28 cellular contexts compared by ENCODE assay signal in genomic region chr1:36143424-36143823, GRCh38. TPM values are rescaled to one million over a fixed set of nuclear protein-coding genes. Genes with fewer than 3 reads are reported as not detected.
DNase-seq lines count a peak whose midpoint lies in the region; ATAC-seq lines count a peak whose summit lies in the region.
"Had no signal": no experiment of that assay in that cellular context is flagged by ENCODE, and none has a peak within 500 bp of the region (broad histone marks: within the 10 kb centered on the region; RNA-seq: fewer than 3 reads in every experiment).

No MANE protein-coding gene starts in this region.

- H3K27ac Mint-ChIP-seq in activated T-cell treated with anti-CD3 and anti-CD28 coated beads, Interleukin-2, amount 50 U/mL, for 24 hours = peak overlapping the region; percentile 60
- peak overlapping the region; percentile 68 for H3K27ac Mint-ChIP-seq in activated T-helper 2 cell treated with anti-CD3 and anti-CD28 coated beads, Interferon-gamma antibody, Interleukin-2, Interleukin-4, amounts not matched to agents 10 μg/mL and 5 μg/mL and 100 μg/mL, durations not matched to agents 14 hours and 24 hours and 36 hours
- peak overlapping the region in 3 of 7 donors; percentile 8 to 63 (median 14) for H3K27ac Mint-ChIP-seq in CD4-positive, alpha-beta memory T cell
- H3K27ac Mint-ChIP-seq: stimulated activated naive B cell treated with anti-CD40 and anti-IgM and Interleukin-4, amounts not matched to agents 10 μg/mL and 1 μg/mL and 100 μg/mL, for 72 hours had no signal

- no peak overlapping the region for H3K4me3 ChIP-seq in CD4-positive, alpha-beta memory T cell (ENCODE audit: low read length in 2 of 2)
- H3K4me3 ChIP-seq: HAP-1, SK-N-MC, testis, uterus had no signal

- H3K4me1 Mint-ChIP-seq in activated T-cell treated with anti-CD3 and anti-CD28 coated beads, Interleukin-2, amount 50 U/mL, for 24 hours (ENCODE audit: low read depth) = peaks cover 58% of the 10 kb centered on the region
- H3K4me1 Mint-ChIP-seq in activated T-helper 2 cell treated with anti-CD3 and anti-CD28 coated beads, Interferon-gamma antibody, Interleukin-2, Interleukin-4, amounts not matched to agents 10 μg/mL and 5 μg/mL and 100 μg/mL, durations not matched to agents 14 hours and 24 hours and 36 hours (ENCODE audit: low read depth) = peaks cover 37% of the 10 kb centered on the region
- H3K4me1 Mint-ChIP-seq in CD4-positive, alpha-beta memory T cell = peaks cover 28 to 62% (median 35%) of the 10 kb centered on the region in 4 donors

- peaks cover 25% of the 10 kb centered on the region for H3K4me1 ChIP-seq in CD4-positive, alpha-beta memory T cell (ENCODE audit: insufficient read depth, low read length)
- H3K4me1 ChIP-seq: HAP-1 had no signal

- CTCF ChIA-PET in CD4-positive, alpha-beta memory T cell (lab: Charles Lee; ENCODE audit: partially characterized antibody) = interaction anchor here (0.6 kb wide), 1 partner anchor 1884 kb away, joined by 4 read pairs; no protein-coding TSS in a partner anchor

- peak; percentile 48 for ATAC-seq in GM19324 (IDR thresholded peaks at IDR 0.05; ENCODE audit: low FRiP score, unreplicated experiment)
- no peak for ATAC-seq in GM19397 (IDR thresholded peaks at IDR 0.05; ENCODE audit: unreplicated experiment)
- ATAC-seq: left lobe of liver; sciatic nerve; stimulated activated naive B cell treated with anti-CD40 and anti-IgM and Interleukin-4, amounts not matched to agents 10 μg/mL and 1 μg/mL and 100 μg/mL, for 72 hours had no signal

- no peaks in the 10 kb centered on the region for H3K27me3 Mint-ChIP-seq in activated T-cell treated with anti-CD3 and anti-CD28 coated beads, Interleukin-2, amount 50 U/mL, for 24 hours
- no peaks in the 10 kb centered on the region for H3K27me3 Mint-ChIP-seq in activated T-helper 2 cell treated with anti-CD3 and anti-CD28 coated beads, Interferon-gamma antibody, Interleukin-2, Interleukin-4, amounts not matched to agents 10 μg/mL and 5 μg/mL and 100 μg/mL, durations not matched to agents 14 hours and 24 hours and 36 hours (ENCODE audit: low read depth)
- H3K27me3 Mint-ChIP-seq in CD4-positive, alpha-beta memory T cell = no peaks in the 10 kb centered on the region
- H3K27me3 Mint-ChIP-seq: stimulated activated naive B cell treated with anti-CD40 and anti-IgM and Interleukin-4, amounts not matched to agents 10 μg/mL and 1 μg/mL and 100 μg/mL, for 72 hours had no signal

- no peak overlapping the region for H3K4me3 Mint-ChIP-seq in activated T-cell treated with anti-CD3 and anti-CD28 coated beads, Interleukin-2, amount 50 U/mL, for 24 hours
- H3K4me3 Mint-ChIP-seq in activated T-helper 2 cell treated with anti-CD3 and anti-CD28 coated beads, Interferon-gamma antibody, Interleukin-2, Interleukin-4, amounts not matched to agents 10 μg/mL and 5 μg/mL and 100 μg/mL, durations not matched to agents 14 hours and 24 hours and 36 hours (ENCODE audit: low read depth) = no peak overlapping the region
- no peak overlapping the region for H3K4me3 Mint-ChIP-seq in CD4-positive, alpha-beta memory T cell
- H3K4me3 Mint-ChIP-seq: stimulated activated naive B cell treated with anti-CD40 and anti-IgM and Interleukin-4, amounts not matched to agents 10 μg/mL and 1 μg/mL and 100 μg/mL, for 72 hours had no signal

- no peak overlapping the region for H3K27ac ChIP-seq in CD4-positive, alpha-beta memory T cell (ENCODE audit: low read depth, low read length)
- H3K27ac ChIP-seq: brain microvascular endothelial cell, KMS-11, SK-N-MC, testis, uterus had no signal

- POLR2A ChIA-PET in CD4-positive, alpha-beta memory T cell (lab: Charles Lee; ENCODE audit: partially characterized antibody) = no interaction called here

- H3K9me3 ChIP-seq in CD4-positive, alpha-beta memory T cell (ENCODE audit: control insufficient read depth in 1 of 2, low read length in 2 of 2) = no peaks in the 10 kb centered on the region
- H3K9me3 ChIP-seq: HAP-1, testis, uterus had no signal

- peaks cover 12% of the 10 kb centered on the region for H3K36me3 ChIP-seq in CD4-positive, alpha-beta memory T cell (ENCODE audit: insufficient read depth, low read length)
- H3K36me3 ChIP-seq: uterus had no signal

- DNase-seq in activated T-cell treated with anti-CD3 and anti-CD28 coated beads, Interleukin-2, amount 50 U/mL, for 24 hours = no peak
- no peak for DNase-seq in activated T-cell treated with anti-CD3 and anti-CD28 coated beads for 4 hours
- DNase-seq in activated T-helper 2 cell treated with anti-CD3 and anti-CD28 coated beads, Interferon-gamma antibody, Interleukin-2, Interleukin-4, amounts not matched to agents 10 μg/mL and 5 μg/mL and 100 μg/mL, durations not matched to agents 14 hours and 24 hours and 36 hours (ENCODE audit: low spot score) = no peak
- DNase-seq in superior temporal gyrus (ENCODE audit: extremely low spot score) = peak; percentile 6
- DNase-seq in CD4-positive, alpha-beta memory T cell = no peak
- DNase-seq in NCI-H446 (lab: John Stamatoyannopoulos, UW) = no peak
- DNase-seq: activated CD4-positive, CD25-positive, alpha-beta regulatory T cell treated with anti-CD3 and anti-CD28 coated beads, Interleukin-2, amount 50 U/mL, for 72 hours; brain microvascular endothelial cell; COR-L47; DMS53; hippocampal formation; mesenchymal stem cell; NCI-H1436 treated with DMSO at 0.1 percent for 48 hours; NCI-H2107; OCI-M1; stimulated activated CD4-positive, alpha-beta T cell treated with anti-CD3 and anti-CD28 coated beads, Interleukin-4, amount 100 ng/mL, for 4 hours; stimulated activated naive B cell treated with anti-CD40 and anti-IgM and Interleukin-4, amounts not matched to agents 10 μg/mL and 1 μg/mL and 100 μg/mL, for 72 hours; testis; uterus had no signal

- H3K36me3 Mint-ChIP-seq in activated T-cell treated with anti-CD3 and anti-CD28 coated beads, Interleukin-2, amount 50 U/mL, for 24 hours (ENCODE audit: low read depth) = peaks cover 62% of the 10 kb centered on the region
- H3K36me3 Mint-ChIP-seq in activated T-helper 2 cell treated with anti-CD3 and anti-CD28 coated beads, Interferon-gamma antibody, Interleukin-2, Interleukin-4, amounts not matched to agents 10 μg/mL and 5 μg/mL and 100 μg/mL, durations not matched to agents 14 hours and 24 hours and 36 hours (ENCODE audit: low read depth) = peaks cover 49% of the 10 kb centered on the region
- H3K36me3 Mint-ChIP-seq in CD4-positive, alpha-beta memory T cell = peaks cover 8 to 34% of the 10 kb centered on the region in 2 donors

- H3K9me3 Mint-ChIP-seq in activated T-cell treated with anti-CD3 and anti-CD28 coated beads, Interleukin-2, amount 50 U/mL, for 24 hours = no peaks in the 10 kb centered on the region
- H3K9me3 Mint-ChIP-seq in activated T-helper 2 cell treated with anti-CD3 and anti-CD28 coated beads, Interferon-gamma antibody, Interleukin-2, Interleukin-4, amounts not matched to agents 10 μg/mL and 5 μg/mL and 100 μg/mL, durations not matched to agents 14 hours and 24 hours and 36 hours = peaks cover 3% of the 10 kb centered on the region
- no peaks in the 10 kb centered on the region for H3K9me3 Mint-ChIP-seq in CD4-positive, alpha-beta memory T cell
- H3K9me3 Mint-ChIP-seq: stimulated activated naive B cell treated with anti-CD40 and anti-IgM and Interleukin-4, amounts not matched to agents 10 μg/mL and 1 μg/mL and 100 μg/mL, for 72 hours had no signal

- H3K27me3 ChIP-seq in CD4-positive, alpha-beta memory T cell (ENCODE audit: insufficient read depth, low read length) = no peaks in the 10 kb centered on the region
- H3K27me3 ChIP-seq: brain microvascular endothelial cell, testis, uterus had no signal

- intact Hi-C loops in activated T-helper 2 cell treated with anti-CD3 and anti-CD28 coated beads, Interferon-gamma antibody, Interleukin-2, Interleukin-4, amounts not matched to agents 10 μg/mL and 5 μg/mL and 100 μg/mL, durations not matched to agents 14 hours and 24 hours and 36 hours (cut with micrococcal nuclease) = no loop called here
- intact Hi-C loops in CD4-positive, alpha-beta memory T cell (cut with micrococcal nuclease) = no loop called here

RNA-seq across cellular contexts. Expression of gene TRAPPC3, which starts 5.9 kb away (rescaled TPM):
- total RNA-seq in activated T-helper 2 cell treated with anti-CD3 and anti-CD28 coated beads, Interferon-gamma antibody, Interleukin-2, Interleukin-4, amounts not matched to agents 10 μg/mL and 5 μg/mL and 100 μg/mL, durations not matched to agents 14 hours and 24 hours and 36 hours = 68.4 and 71.5 TPM in 2 replicates
- total RNA-seq in CD4-positive, alpha-beta memory T cell = 10 to 100 TPM; 51.8 to 56.4 TPM
- 100 to 1,000 TPM; 107 to 190 TPM for polyA plus RNA-seq in CD4-positive, alpha-beta memory T cell

RNA-seq across cellular contexts. Expression of gene MAP7D1, which starts 12.5 kb away (rescaled TPM):
- 162 and 172 TPM in 2 replicates for total RNA-seq in activated T-helper 2 cell treated with anti-CD3 and anti-CD28 coated beads, Interferon-gamma antibody, Interleukin-2, Interleukin-4, amounts not matched to agents 10 μg/mL and 5 μg/mL and 100 μg/mL, durations not matched to agents 14 hours and 24 hours and 36 hours
- 100 to 1,000 TPM; 221 to 222 TPM for total RNA-seq in CD4-positive, alpha-beta memory T cell
- 10 to 100 TPM in 1 of 2 donors, 1 to 10 TPM in 1; 4.1 to 68.3 TPM for polyA plus RNA-seq in CD4-positive, alpha-beta memory T cell

RNA-seq across cellular contexts. Expression of gene COL8A2, which starts 18.4 kb away (rescaled TPM):
- not detected in 2 replicates for total RNA-seq in activated T-helper 2 cell treated with anti-CD3 and anti-CD28 coated beads, Interferon-gamma antibody, Interleukin-2, Interleukin-4, amounts not matched to agents 10 μg/mL and 5 μg/mL and 100 μg/mL, durations not matched to agents 14 hours and 24 hours and 36 hours
- under 1 TPM; 0.25 to 0.26 TPM for total RNA-seq in CD4-positive, alpha-beta memory T cell
- polyA plus RNA-seq in CD4-positive, alpha-beta memory T cell = not detected
- total RNA-seq: T-helper 1 cell treated with Interleukin-12 subunit alpha and Interleukin-12 subunit beta and Interleukin-4 antibody, amounts not matched to agents 30 ng/mL and 1 ng/mL, for 36 hours had no signal

RNA-seq across cellular contexts. Expression of gene ADPRS, which starts 54.7 kb away (rescaled TPM):
- total RNA-seq in activated T-helper 2 cell treated with anti-CD3 and anti-CD28 coated beads, Interferon-gamma antibody, Interleukin-2, Interleukin-4, amounts not matched to agents 10 μg/mL and 5 μg/mL and 100 μg/mL, durations not matched to agents 14 hours and 24 hours and 36 hours = 33.6 and 35.3 TPM in 2 replicates
- total RNA-seq in CD4-positive, alpha-beta memory T cell = 10 to 100 TPM; 26.7 to 28.6 TPM
- polyA plus RNA-seq in CD4-positive, alpha-beta memory T cell = 10 to 100 TPM; 25.7 to 31.5 TPM

RNA-seq across cellular contexts. Expression of gene TEKT2, which starts 59.5 kb away (rescaled TPM):
- 0.18 and 0.21 TPM in 2 replicates for total RNA-seq in activated T-helper 2 cell treated with anti-CD3 and anti-CD28 coated beads, Interferon-gamma antibody, Interleukin-2, Interleukin-4, amounts not matched to agents 10 μg/mL and 5 μg/mL and 100 μg/mL, durations not matched to agents 14 hours and 24 hours and 36 hours
- total RNA-seq in CD4-positive, alpha-beta memory T cell = not detected
- not detected for polyA plus RNA-seq in CD4-positive, alpha-beta memory T cell
- total RNA-seq: left lobe of liver, NCI-H460 had no signal
